In genomic region chr4:80839792-80840191, GRCh38 we compare ENCODE assay signal across 1 cellular context.
TF ChIP-seq lines count a peak whose summit lies in the region.

No MANE protein-coding gene starts in this region.

TF ChIP-seq in GM12878, 131 proteins besides CTCF, POLR2A, EP300 and RAD21 (continued from another document):
- TF ChIP-seq BACH1 (IDR thresholded peaks at IDR 0.05; ENCODE audit: borderline replicate concordance): no peak
- TF ChIP-seq YBX1 (IDR thresholded peaks at IDR 0.05): no peak
- no peak for TF ChIP-seq FOS (IDR thresholded peaks at IDR 0.05; ENCODE audit: borderline replicate concordance, extremely low read depth, insufficient read length)
- no peak for TF ChIP-seq RELA (IDR thresholded peaks at IDR 0.05; ENCODE audit: borderline replicate concordance, partially characterized antibody)
- TF ChIP-seq BCL11A (IDR thresholded peaks at IDR 0.05; ENCODE audit: low read depth, low read length): no peak
- no peak for TF ChIP-seq STAT1 (conservative IDR thresholded peaks at IDR 0.05)
